In the genomic region with DNA sequence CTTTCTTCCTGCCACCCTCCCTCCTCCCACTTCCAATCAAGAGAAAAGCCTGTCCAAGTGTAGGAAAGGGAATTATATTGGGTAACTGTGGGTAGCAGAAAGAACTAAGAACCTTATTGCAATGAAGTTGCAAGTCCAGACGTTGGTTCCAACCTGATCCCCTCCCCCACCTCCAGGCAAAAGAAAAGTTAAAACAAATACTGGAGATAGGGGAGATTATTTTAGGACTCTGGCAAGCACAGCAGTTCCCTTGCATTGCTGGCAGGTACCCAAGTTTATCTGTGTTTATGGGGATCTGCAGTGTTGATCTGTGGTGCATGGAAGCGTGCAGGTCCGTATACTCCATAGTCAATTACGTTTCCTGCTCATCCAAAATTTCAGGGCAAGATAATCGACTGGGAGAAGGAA, we compare ENCODE assay signal across 14 cellular contexts.
DNase-seq lines count a peak whose midpoint lies in the region; ATAC-seq and TF ChIP-seq lines count a peak whose summit lies in the region.
"Had no signal": no experiment of that assay in that cellular context is flagged by ENCODE, and none has a peak within 500 bp of the region (broad histone marks: within the 10 kb centered on the region; RNA-seq: fewer than 3 reads in every experiment).

No MANE protein-coding gene starts in this region.

- no CpG with 5 or more reads among the region's 5 CpGs for WGBS in mesendoderm (ENCODE audit: extremely low coverage, insufficient coverage, low lambda C conversion rate)

- in situ Hi-C loops in gastrocnemius medialis (cut with MboI; ENCODE audit: low sequenced_read_pairs in 4 of 4) = no loop called here

- TF ChIP-seq POLR2A in gastrocnemius medialis (IDR thresholded peaks at IDR 0.05) = no peak

- H3K4me1 ChIP-seq in neutrophil (ENCODE audit: control insufficient read depth in 1 of 2, insufficient read depth in 1 of 2, low read depth in 1 of 2, low read length in 1 of 2) (peaks cover 17 to 40% of the 10 kb centered on the region in 2 experiments), gastrocnemius medialis (peaks cover 23 to 27% of the 10 kb centered on the region in 2 donors), mesendoderm (ENCODE audit: control insufficient read depth, low read depth, low read length) (no peaks in the 10 kb centered on the region)

- no peak overlapping the region for H3K4ac ChIP-seq in mesendoderm (ENCODE audit: low read depth, low read length)

- no peak overlapping the region for H3K18ac ChIP-seq in mesendoderm (ENCODE audit: low read length)

- ATAC-seq in GM18519 (IDR thresholded peaks at IDR 0.05; ENCODE audit: low FRiP score, unreplicated experiment) (no peak), gastrocnemius medialis (no peak)
- ATAC-seq: activated CD8-positive, alpha-beta T cell treated with anti-CD3 and anti-CD28 coated beads, Interleukin-2, amount 10 ng/mL, durations not matched to agents 7 days and 5 days; gastroesophageal sphincter had no signal

- H4K5ac ChIP-seq in mesendoderm (ENCODE audit: low read length) = no peak overlapping the region

- no peak overlapping the region for H4K8ac ChIP-seq in mesendoderm (ENCODE audit: low read depth, low read length)

- H3K9me3 ChIP-seq in neutrophil (no peaks in the 10 kb centered on the region), gastrocnemius medialis (no peaks in the 10 kb centered on the region)
- H3K9me3 ChIP-seq: gastroesophageal sphincter had no signal

- DNase-seq in DMS153 (lab: John Stamatoyannopoulos, UW) (peak; percentile 60), NCI-H1694 (lab: John Stamatoyannopoulos, UW) (peak; percentile 65), fibroblast of the aortic adventitia (ENCODE audit: low read depth) (peak; percentile 62), gastrocnemius medialis (no peak), dedifferentiated amniotic fluid mesenchymal stem cell (ENCODE audit: extremely low spot score) (no peak), mesendoderm (no peak)
- DNase-seq: activated CD8-positive, alpha-beta T cell treated with anti-CD3 and anti-CD28 coated beads, Interleukin-2, amount 10 ng/mL, durations not matched to agents 7 days and 5 days; activated naive CD4-positive, alpha-beta T cell treated with anti-CD3 and anti-CD28 coated beads, Interleukin-2, amount 50 U/mL, for 16 hours; CD4-positive, alpha-beta memory T cell; occipital lobe; stimulated activated CD4-positive, alpha-beta T cell treated with anti-CD3 and anti-CD28 coated beads, Interleukin-4, amount 100 ng/mL, for 24 hours had no signal

- no peak overlapping the region for H3K9ac ChIP-seq in mesendoderm (ENCODE audit: low read length)

- no peak overlapping the region for H2BK15ac ChIP-seq in mesendoderm (replicated peaks; ENCODE audit: low read depth)

- no peak overlapping the region for H3K4me2 ChIP-seq in mesendoderm (ENCODE audit: low read length)

- H3K56ac ChIP-seq in mesendoderm (ENCODE audit: low read length) = no peak overlapping the region

- H3K4me3 ChIP-seq in fibroblast of the aortic adventitia (ENCODE audit: low read depth, low read length) (no peak overlapping the region), neutrophil (ENCODE audit: low read depth in 1 of 2, low read length in 1 of 2) (no peak overlapping the region), gastrocnemius medialis (no peak overlapping the region), mesendoderm (ENCODE audit: low read length) (no peak overlapping the region)
- H3K4me3 ChIP-seq: gastroesophageal sphincter had no signal

- H2BK5ac ChIP-seq in mesendoderm (ENCODE audit: low read length) = no peak overlapping the region

- no peaks in the 10 kb centered on the region for H3K79me2 ChIP-seq in mesendoderm (ENCODE audit: control insufficient read depth, insufficient read depth, low read length)

- H3K23ac ChIP-seq in mesendoderm (ENCODE audit: low read length) = no peak overlapping the region

- peak overlapping the region; percentile 54 for H3K27ac ChIP-seq in neutrophil
- H3K27ac ChIP-seq in gastrocnemius medialis = no peak overlapping the region
- no peak overlapping the region for H3K27ac ChIP-seq in mesendoderm (ENCODE audit: low read depth, low read length)

- H2BK120ac ChIP-seq in mesendoderm (ENCODE audit: low read depth, low read length) = no peak overlapping the region

- no peak overlapping the region for H2AK5ac ChIP-seq in mesendoderm (ENCODE audit: low read length)

- no peaks in the 10 kb centered on the region for H3K27me3 ChIP-seq in neutrophil
- H3K27me3 ChIP-seq in gastrocnemius medialis = no peaks in the 10 kb centered on the region
- H3K27me3 ChIP-seq in mesendoderm (ENCODE audit: insufficient read depth, low read length, poor library complexity) = no peaks in the 10 kb centered on the region
- H3K27me3 ChIP-seq: gastroesophageal sphincter had no signal

- intact Hi-C loops in gastrocnemius medialis (cut with DNase I; ENCODE audit: low total_unique reads) = no loop called here

- TF ChIP-seq CTCF in fibroblast of the aortic adventitia (IDR thresholded peaks at IDR 0.05; ENCODE audit: insufficient read depth, low read length) (no peak), neutrophil (IDR thresholded peaks at IDR 0.05) (no peak), gastrocnemius medialis (IDR thresholded peaks at IDR 0.05 in 4 of 5, conservative IDR thresholded peaks at IDR 0.05 in 1 of 5) (no peak)

- no peaks in the 10 kb centered on the region for H3K79me1 ChIP-seq in mesendoderm (ENCODE audit: low read length)

- H3K36me3 ChIP-seq in neutrophil (no peaks in the 10 kb centered on the region), gastrocnemius medialis (no peaks in the 10 kb centered on the region), mesendoderm (ENCODE audit: control insufficient read depth, insufficient read depth, low read length) (no peaks in the 10 kb centered on the region)
- H3K36me3 ChIP-seq: gastroesophageal sphincter had no signal

Comparison
In these comparisons a context has a peak if more than half of its experiments do, and no peak if none do; other contexts are left out.
1. DNase-seq: peak in DMS153 (single experiment), NCI-H1694 (single experiment) and fibroblast of the aortic adventitia (single experiment); none in gastrocnemius medialis (0 of 2), dedifferentiated amniotic fluid mesenchymal stem cell (single experiment) and mesendoderm (single experiment).